Comparison of ENCODE assay signal across 8 cellular contexts in genomic region chr18:79400091-79400590, GRCh38. TPM values are rescaled to one million over a fixed set of nuclear protein-coding genes. Genes with fewer than 3 reads are reported as not detected.
DNase-seq lines count a peak whose midpoint lies in the region; ATAC-seq and TF ChIP-seq lines count a peak whose summit lies in the region.

No MANE protein-coding gene starts in this region.

- no peak for TF ChIP-seq RAD21 in liver (IDR thresholded peaks at IDR 0.05)

- no TSS peak for BruUV-seq in A673 (replicated peaks; lab: Mats Ljungman, UMichigan)

- intact Hi-C loops in A673 (cut with micrococcal nuclease; ENCODE audit: unreplicated experiment): no loop called here

- H3K4me3 ChIP-seq in A673 (ENCODE audit: low read depth, low read length, poor library complexity, severe bottlenecking) (peak overlapping the region; percentile 78), liver (ENCODE audit: low read depth in 1 of 3, low read length in 3 of 3) (peak overlapping the region in 2 of 3 donors; percentile 39 to 75)

- no peaks in the 10 kb centered on the region for H3K36me3 ChIP-seq in A673 (ENCODE audit: insufficient read depth, low read length, poor library complexity, severe bottlenecking)
- H3K36me3 ChIP-seq in liver (ENCODE audit: control insufficient read depth in 4 of 4, insufficient read depth in 3 of 4, low read depth in 1 of 4, low read length in 3 of 4): no peaks in the 10 kb centered on the region

- no peak for TF ChIP-seq CTCF in A673 (conservative IDR thresholded peaks at IDR 0.05; ENCODE audit: low read depth, low read length)
- no peak for TF ChIP-seq CTCF in liver (IDR thresholded peaks at IDR 0.05; ENCODE audit: low read depth, low read length, missing input control)

- 2% methylated on average over 71 of the region's 71 CpGs for WGBS in liver

- H3K9ac ChIP-seq in liver (ENCODE audit: low read depth in 1 of 2, low read length in 2 of 2): no peak overlapping the region

- H3K27me3 ChIP-seq in A673 (replicated peaks; ENCODE audit: insufficient read depth, low read depth, low read length, poor library complexity): no peaks in the 10 kb centered on the region
- H3K27me3 ChIP-seq in liver (ENCODE audit: control insufficient read depth in 4 of 4, insufficient read depth in 4 of 4, low read length in 3 of 4): peaks cover 0 to 8% (median 0%) of the 10 kb centered on the region in 4 donors

- H3K27ac ChIP-seq in A673 (ENCODE audit: low read depth, low read length, poor library complexity, severe bottlenecking) (peak overlapping the region; percentile 78), liver (ENCODE audit: low read depth in 1 of 2, low read length in 2 of 2) (peak overlapping the region in 1 of 2 donors; percentile 50)

- CTCF ChIA-PET in A673 (lab: Charles Lee): no interaction called here

- ATAC-seq in GM21381 (IDR thresholded peaks at IDR 0.05; ENCODE audit: unreplicated experiment) (peak; percentile 27), GM21515 (IDR thresholded peaks at IDR 0.05; ENCODE audit: unreplicated experiment) (no peak), GM21390 (IDR thresholded peaks at IDR 0.05; ENCODE audit: unreplicated experiment) (no peak)

- H3K4me1 ChIP-seq in A673 (ENCODE audit: insufficient read depth, low read length, poor library complexity, severe bottlenecking): peaks cover 27% of the 10 kb centered on the region
- H3K4me1 ChIP-seq in liver (ENCODE audit: control insufficient read depth in 4 of 4, insufficient read depth in 4 of 4, low read length in 3 of 4): peaks cover 12 to 34% (median 14%) of the 10 kb centered on the region in 4 donors

- DNase-seq in A673 (ENCODE audit: low spot score) (peak; percentile 48), T-helper 1 cell (peak; percentile 52 to 71 (median 58))
- DNase-seq in central memory CD4-positive, alpha-beta T cell: peak; percentile 51
- DNase-seq in stimulated activated CD8-positive, alpha-beta memory T cell treated with anti-CD3 and anti-CD28 coated beads, Interleukin-7, amount 100 ng/mL, for 24 hours (ENCODE audit: low read depth): peak; percentile 58

- H3K9me3 ChIP-seq in A673 (ENCODE audit: low read depth, low read length, poor library complexity, severe bottlenecking): no peaks in the 10 kb centered on the region
- no peaks in the 10 kb centered on the region for H3K9me3 ChIP-seq in liver (ENCODE audit: control insufficient read depth in 4 of 4, low read length in 3 of 4)

- POLR2A ChIA-PET in A673 (lab: Charles Lee; ENCODE audit: low non-redundant PET): no interaction called here

TF ChIP-seq in liver, 16 proteins besides CTCF, POLR2A, EP300 and RAD21:
- TF ChIP-seq HNF4A (conservative IDR thresholded peaks at IDR 0.05) (no peak), GABPA (IDR thresholded peaks at IDR 0.05 in 1 of 2, conservative IDR thresholded peaks at IDR 0.05 in 1 of 2) (no peak), TAF1 (conservative IDR thresholded peaks at IDR 0.05) (no peak), YY1 (IDR thresholded peaks at IDR 0.05) (no peak), JUND (IDR thresholded peaks at IDR 0.05) (no peak), RXRA (IDR thresholded peaks at IDR 0.05) (no peak), MAX (IDR thresholded peaks at IDR 0.05) (no peak), REST (IDR thresholded peaks at IDR 0.05) (no peak), FOXA2 (IDR thresholded peaks at IDR 0.05) (no peak), EGR1 (IDR thresholded peaks at IDR 0.05; ENCODE audit: low read depth in 2 of 2) (no peak), ZBTB33 (IDR thresholded peaks at IDR 0.05) (no peak), FOXA1 (IDR thresholded peaks at IDR 0.05) (no peak), ATF3 (IDR thresholded peaks at IDR 0.05) (no peak), NR2F2 (IDR thresholded peaks at IDR 0.05) (no peak), HNF4G (IDR thresholded peaks at IDR 0.05) (no peak), SP1 (IDR thresholded peaks at IDR 0.05) (no peak)

RNA-seq across cellular contexts. Expression of gene NFATC1, which starts 4.4 kb away (rescaled TPM):
- total RNA-seq in A673 (2021) (10.4 and 13.5 TPM in 2 replicates), liver (1 to 10 TPM; 1.6 to 2.2 TPM)
- polyA plus RNA-seq in liver: 1 to 10 TPM in 1 of 2 donors, under 1 TPM in 1; 0.57 to 1.1 TPM
